ENCODE assay signal across 16 cellular contexts in genomic region chr3:193944161-193944884, GRCh38.
DNase-seq lines count a peak whose midpoint lies in the region; ATAC-seq, FAIRE-seq and TF ChIP-seq lines count a peak whose summit lies in the region.
"Had no signal": no experiment of that assay in that cellular context is flagged by ENCODE, and none has a peak within 500 bp of the region (broad histone marks: within the 10 kb centered on the region; RNA-seq: fewer than 3 reads in every experiment).

No MANE protein-coding gene starts in this region.

- ATAC-seq in HG03175 (IDR thresholded peaks at IDR 0.05; ENCODE audit: unreplicated experiment) = no peak
- ATAC-seq in HG03095 (IDR thresholded peaks at IDR 0.05; ENCODE audit: unreplicated experiment) = no peak

- H3K27ac ChIP-seq in HUES64 (ENCODE audit: low read depth, low read length) = peak overlapping the region; percentile 18; the same call in 1 of the 2 replicates
- H3K27ac ChIP-seq in H1 (ENCODE audit: low read depth, low read length) = no peak overlapping the region; the same call in 1 of the 2 replicates
- no peak overlapping the region for H3K27ac ChIP-seq in substantia nigra (ENCODE audit: low read depth, low read length, poor library complexity, severe bottlenecking)
- H3K27ac ChIP-seq: PC-9, SJCRH30 had no signal

- H3K56ac ChIP-seq in H1 (replicated peaks; ENCODE audit: insufficient read length, low read depth, low read length) = no peak overlapping the region

- POLR2A ChIA-PET in H1 (lab: Charles Lee; ENCODE audit: partially characterized antibody) = interaction anchor here (1.3 to 1.6 kb wide), 2 partner anchors 189 to 194 kb away, joined by 5 to 6 read pairs; no protein-coding TSS in a partner anchor

- H2BK120ac ChIP-seq in H1 (replicated peaks; ENCODE audit: low read depth, low read length) = no peak overlapping the region

- no peak overlapping the region for H2BK20ac ChIP-seq in H1 (ENCODE audit: low read length)

- no peak for TF ChIP-seq CTCF in H1 (IDR thresholded peaks at IDR 0.05; ENCODE audit: control extremely low read depth in 1 of 3, insufficient read depth in 1 of 3, low read depth in 1 of 3, low read length in 3 of 3)

- H3K79me2 ChIP-seq in H1 (ENCODE audit: control insufficient read depth in 1 of 2, insufficient read depth in 2 of 2, low read length in 2 of 2) = no peaks in the 10 kb centered on the region

- peak overlapping the region; percentile 77; the same call in 1 of the 2 replicates for H4K8ac ChIP-seq in H1 (ENCODE audit: extremely low read depth, insufficient read depth, low read length)

- H3K23me2 ChIP-seq in H1 (ENCODE audit: low read depth, low read length) = no peaks in the 10 kb centered on the region

- no peak overlapping the region for H3K14ac ChIP-seq in H1 (ENCODE audit: insufficient read length)

- no peak overlapping the region for H3K9ac ChIP-seq in HUES64 (ENCODE audit: low read depth, low read length)
- H3K9ac ChIP-seq in H1 (replicated peaks in 1 of 4; ENCODE audit: extremely low read depth in 1 of 4, low read depth in 3 of 4, low read length in 3 of 4) = no peak overlapping the region

- no peak overlapping the region for H4K91ac ChIP-seq in H1 (replicated peaks; ENCODE audit: insufficient read length, low read length)

- CTCF ChIA-PET in H1 (lab: Charles Lee; ENCODE audit: partially characterized antibody) = interaction anchor here (0.5 to 3.8 kb wide), 5 partner anchors 11 to 342 kb away, joined by 3 to 15 read pairs (median 4); no protein-coding TSS in a partner anchor

- H2AK5ac ChIP-seq in H1 (ENCODE audit: low read depth, low read length) = no peak overlapping the region

- H3K4ac ChIP-seq in H1 (replicated peaks; ENCODE audit: insufficient read length, low read depth, low read length) = no peak overlapping the region

- H3K4me3 ChIP-seq in HUES64 (ENCODE audit: low read length) = peak overlapping the region; percentile 9
- peak overlapping the region in 3 of 4 experiments; percentile 10 to 25 (median 17); a peak in 3 of 8 replicates for H3K4me3 ChIP-seq in H1 (ENCODE audit: extremely low read depth in 1 of 4, insufficient read depth in 2 of 4, low read depth in 3 of 4, low read length in 4 of 4)
- H3K4me3 ChIP-seq: MG63, PC-9, SJCRH30 had no signal

- TF ChIP-seq POLR2A in H1 (IDR thresholded peaks at IDR 0.05; ENCODE audit: control extremely low read depth in 1 of 2, low read depth in 2 of 2, low read length in 2 of 2) = no peak

- H3K36me3 ChIP-seq in HUES64 (ENCODE audit: insufficient read depth, low read length) (no peaks in the 10 kb centered on the region), H1 (ENCODE audit: control insufficient read depth in 2 of 4, insufficient read depth in 4 of 4, low read length in 3 of 4) (no peaks in the 10 kb centered on the region)
- H3K36me3 ChIP-seq: MG63, SJCRH30 had no signal

- H3K23ac ChIP-seq in H1 (ENCODE audit: insufficient read length) = no peak overlapping the region

- WGBS in HUES64 = 21% methylated on average over 20 of the region's 20 CpGs
- 31% methylated on average over 19 of the region's 20 CpGs; no CpG with 5 or more reads in 1 of the 2 experiments for WGBS in H1 (ENCODE audit: extremely low coverage in 1 of 2, insufficient coverage in 1 of 2, insufficient read length in 1 of 2, insufficient replicate concordance in 2 of 2, low coverage in 1 of 2, low lambda C conversion rate in 2 of 2, missing lambda C conversion rate in 1 of 2), 2 experiments

- H3K4me2 ChIP-seq in H1 (ENCODE audit: insufficient read depth in 1 of 2, low read depth in 2 of 2, low read length in 2 of 2) = peak overlapping the region; percentile 39 to 49
- H3K4me2 ChIP-seq: PC-9 had no signal

- no peak for TF ChIP-seq RAD21 in H1 (IDR thresholded peaks at IDR 0.05 in 1 of 2, conservative IDR thresholded peaks at IDR 0.05 in 1 of 2; ENCODE audit: low read depth in 2 of 2, low read length in 2 of 2)

- no peak overlapping the region for H2BK5ac ChIP-seq in H1 (ENCODE audit: low read depth, low read length)

- H3K9me3 ChIP-seq in HUES64 (ENCODE audit: insufficient read depth, low read depth, low read length) (no peaks in the 10 kb centered on the region), H1 (ENCODE audit: insufficient read depth in 2 of 2, low read depth in 1 of 2, low read length in 1 of 2) (no peaks in the 10 kb centered on the region)
- H3K9me3 ChIP-seq: SJCRH30 had no signal

- no peaks in the 10 kb centered on the region for H4K20me1 ChIP-seq in H1 (replicated peaks in 1 of 2; ENCODE audit: control insufficient read depth in 1 of 2, insufficient read depth in 2 of 2, low read length in 2 of 2)

- H3K4me1 ChIP-seq in HUES64 (ENCODE audit: insufficient read depth, low read length) = peaks cover 44% of the 10 kb centered on the region
- peaks cover 13 to 39% (median 22%) of the 10 kb centered on the region in 4 experiments for H3K4me1 ChIP-seq in H1 (replicated peaks in 1 of 4; ENCODE audit: control insufficient read depth in 3 of 4, insufficient read depth in 4 of 4, low read length in 3 of 4)
- H3K4me1 ChIP-seq: SJCRH30 had no signal

- no peak overlapping the region for H4K5ac ChIP-seq in H1 (ENCODE audit: insufficient read length, low read depth, low read length)

- H3K27me3 ChIP-seq in HUES64 (ENCODE audit: insufficient read depth, low read length) = peaks cover 15% of the 10 kb centered on the region
- H3K27me3 ChIP-seq in H1 (replicated peaks in 1 of 4; ENCODE audit: control insufficient read depth in 3 of 4, extremely low read depth in 1 of 4, insufficient read depth in 3 of 4, low read length in 3 of 4) = peaks cover 0 to 2% (median 0%) of the 10 kb centered on the region in 4 experiments; a peak in 4 of 7 replicates
- H3K27me3 ChIP-seq: MG63, SJCRH30 had no signal

- H2BK15ac ChIP-seq in H1 (ENCODE audit: low read length) = peak overlapping the region; percentile 47; the same call in 1 of the 2 replicates

- H3K18ac ChIP-seq in H1 (ENCODE audit: extremely low read depth, low read length) = peak overlapping the region; percentile 4; the same call in 1 of the 2 replicates

- no peak for DNase-seq in H1 (ENCODE audit: low read depth in 1 of 2, low spot score in 2 of 2)
- peak; percentile 63 for DNase-seq in left kidney (ENCODE audit: low read depth, low spot score)
- no peak for DNase-seq in NCI-H1694 (lab: John Stamatoyannopoulos, UW)
- DNase-seq in substantia nigra (lab: John Stamatoyannopoulos, UW) = no peak
- DNase-seq: COR-L47, NCI-H1092 treated with DMSO at 0.1 percent for 48 hours, NCI-H2171, NCI-H446, NCI-H69, PC-9, SJCRH30 had no signal

- no peak overlapping the region for H2AFZ ChIP-seq in H1 (ENCODE audit: low read length)
- H2AFZ ChIP-seq: PC-9 had no signal

- TF ChIP-seq EP300 in H1 (IDR thresholded peaks at IDR 0.05; ENCODE audit: borderline replicate concordance in 1 of 2, low read depth in 2 of 2, low read length in 2 of 2) = no peak

- H2BK12ac ChIP-seq in H1 (ENCODE audit: low read depth, low read length) = no peak overlapping the region

- H3K79me1 ChIP-seq in H1 (ENCODE audit: low read depth, low read length) = no peaks in the 10 kb centered on the region

- peak; percentile 69 for FAIRE-seq in H1 (lab: Jason Lieb, UNC)
- FAIRE-seq: GM19239 had no signal

TF ChIP-seq in H1, 55 proteins besides CTCF, POLR2A, EP300 and RAD21:
- TF ChIP-seq TBP (IDR thresholded peaks at IDR 0.05; ENCODE audit: low read depth, low read length) (no peak), NANOG (IDR thresholded peaks at IDR 0.05; ENCODE audit: insufficient read depth, low read depth, low read length, poor library complexity, severe bottlenecking) (no peak), JUN (IDR thresholded peaks at IDR 0.05; ENCODE audit: low read depth, low read length) (no peak), ATF2 (IDR thresholded peaks at IDR 0.05; ENCODE audit: low read length) (no peak), GABPA (IDR thresholded peaks at IDR 0.05; ENCODE audit: borderline replicate concordance, insufficient read depth, low read length) (no peak), HDAC6 (IDR thresholded peaks at IDR 0.05; ENCODE audit: low read depth, low read length) (no peak), KDM5A (IDR thresholded peaks at IDR 0.05; ENCODE audit: low read length) (no peak), SRF (IDR thresholded peaks at IDR 0.05; ENCODE audit: low read depth, low read length) (no peak), BRCA1 (IDR thresholded peaks at IDR 0.05; ENCODE audit: low read depth, low read length) (no peak), HDAC2 (IDR thresholded peaks at IDR 0.05; ENCODE audit: borderline replicate concordance in 1 of 2, low read depth in 2 of 2, low read length in 2 of 2) (no peak), CBX5 (IDR thresholded peaks at IDR 0.05; ENCODE audit: low read depth, low read length) (no peak), SUZ12 (IDR thresholded peaks at IDR 0.05; ENCODE audit: low read length) (no peak), POLR2AphosphoS5 (IDR thresholded peaks at IDR 0.05; ENCODE audit: low read depth, low read length) (no peak), ASH2L (IDR thresholded peaks at IDR 0.05; ENCODE audit: low read length) (no peak), CHD1 (IDR thresholded peaks at IDR 0.05; ENCODE audit: low read depth, low read length) (no peak), GTF2F1 (IDR thresholded peaks at IDR 0.05; ENCODE audit: borderline replicate concordance, low read depth, low read length) (no peak), RBBP5 (IDR thresholded peaks at IDR 0.05; ENCODE audit: borderline replicate concordance, low read depth, low read length) (no peak)
